Comparison of ENCODE assay signal across 8 cellular contexts in genomic region chr7:26090927-26091519, GRCh38.
DNase-seq lines count a peak whose midpoint lies in the region; ATAC-seq and TF ChIP-seq lines count a peak whose summit lies in the region.

No MANE protein-coding gene starts in this region.

- CTCF ChIA-PET in OCI-LY7 (lab: Charles Lee; ENCODE audit: unreplicated experiment) = interaction anchor here (1.1 kb wide), 2 partner anchors 12 to 107 kb away, joined by 3 read pairs; no protein-coding TSS in a partner anchor

- peak; percentile 63 for TF ChIP-seq RAD21 in Ishikawa (IDR thresholded peaks at IDR 0.05; ENCODE audit: low read depth)

- peaks cover 15% of the 10 kb centered on the region for H3K4me1 ChIP-seq in OCI-LY7 (ENCODE audit: insufficient read depth, low read length, poor library complexity, severe bottlenecking)
- peaks cover 0 to 8% (median 0%) of the 10 kb centered on the region in 4 donors for H3K4me1 ChIP-seq in tibial nerve

- POLR2A ChIA-PET in OCI-LY7 (lab: Charles Lee) = interaction anchor here (0.6 to 2.2 kb wide), 14 partner anchors 13 to 398 kb away, joined by 3 to 11 read pairs (median 3); no protein-coding TSS in a partner anchor

- no peak for TF ChIP-seq POLR2A in tibial nerve (IDR thresholded peaks at IDR 0.05)

- H3K4me3 Mint-ChIP-seq in central memory CD8-positive, alpha-beta T cell = no peak overlapping the region

- H3K9me3 ChIP-seq in OCI-LY7 (ENCODE audit: low read length) (no peaks in the 10 kb centered on the region), tibial nerve (no peaks in the 10 kb centered on the region)

- DNase-seq in SKM-1 treated with dmso at 0.1 percent for 144 hours (lab: John Stamatoyannopoulos, UW; ENCODE audit: unreplicated experiment) = peak; percentile 57
- DNase-seq in SKM-1 (lab: John Stamatoyannopoulos, UW; ENCODE audit: unreplicated experiment) = no peak
- peak; percentile 76 for DNase-seq in OCI-LY7 (ENCODE audit: low spot score)
- no peak for DNase-seq in central memory CD8-positive, alpha-beta T cell (ENCODE audit: low spot score in 2 of 2)
- DNase-seq in left lobe of liver (ENCODE audit: low spot score) = no peak
- no peak for DNase-seq in tibial nerve (ENCODE audit: low spot score in 2 of 2)
- DNase-seq in 8988T = no peak

- H3K4me2 ChIP-seq in OCI-LY7 (ENCODE audit: low read length) = peak overlapping the region; percentile 30

- peaks cover 12% of the 10 kb centered on the region for H3K4me1 Mint-ChIP-seq in central memory CD8-positive, alpha-beta T cell

- H3K4me3 ChIP-seq in OCI-LY7 (ENCODE audit: low read depth, low read length, poor library complexity, severe bottlenecking) (peak overlapping the region; percentile 9), tibial nerve (no peak overlapping the region)

- WGBS in tibial nerve, 2 donors = 7% methylated on average over 6 of the region's 6 CpGs

- intact Hi-C loops in OCI-LY7 (cut with micrococcal nuclease; ENCODE audit: unreplicated experiment) = loop anchor here (1.0 to 10.0 kb wide), 6 partner anchors 62 to 414 kb away; partner anchors contain the start of genes NFE2L3 and SNX10

- ATAC-seq in central memory CD8-positive, alpha-beta T cell (replicated peaks; ENCODE audit: extremely low read depth, poor library complexity, severe bottlenecking) = peak; percentile 28
- peak; percentile 86 for ATAC-seq in left lobe of liver

- H3K27me3 ChIP-seq in tibial nerve = peaks cover 0 to 4% of the 10 kb centered on the region in 2 donors

- no peaks in the 10 kb centered on the region for H3K36me3 Mint-ChIP-seq in central memory CD8-positive, alpha-beta T cell (ENCODE audit: insufficient read depth)

- no TSS peak for BruUV-seq in OCI-LY7 (replicated peaks; lab: Mats Ljungman, UMichigan)

- H3K27ac ChIP-seq in OCI-LY7 (ENCODE audit: low read depth, low read length, poor library complexity, severe bottlenecking) (no peak overlapping the region), tibial nerve (no peak overlapping the region)

- no peaks in the 10 kb centered on the region for H3K9me2 ChIP-seq in OCI-LY7 (ENCODE audit: insufficient read depth, low read length)

- H3K36me3 ChIP-seq in OCI-LY7 (ENCODE audit: insufficient read depth, low read length) (no peaks in the 10 kb centered on the region), tibial nerve (no peaks in the 10 kb centered on the region)

- no peaks in the 10 kb centered on the region for H3K27me3 Mint-ChIP-seq in central memory CD8-positive, alpha-beta T cell

- no peaks in the 10 kb centered on the region for H4K20me1 ChIP-seq in OCI-LY7 (ENCODE audit: insufficient read depth, low read length)

- no peaks in the 10 kb centered on the region for H3K79me2 ChIP-seq in OCI-LY7 (ENCODE audit: insufficient read depth, low read depth, low read length)

- H3K9me3 Mint-ChIP-seq in central memory CD8-positive, alpha-beta T cell = no peaks in the 10 kb centered on the region

- H2AFZ ChIP-seq in OCI-LY7 (ENCODE audit: low read length) = peak overlapping the region; percentile 92

- TF ChIP-seq CTCF in OCI-LY7 (conservative IDR thresholded peaks at IDR 0.05; ENCODE audit: low read length) = peak; percentile 98
- TF ChIP-seq CTCF in tibial nerve (IDR thresholded peaks at IDR 0.05) = peak; percentile 45 to 75 (median 68)

- peak overlapping the region; percentile 36 for H3K27ac Mint-ChIP-seq in central memory CD8-positive, alpha-beta T cell (ENCODE audit: low read depth)

- TF ChIP-seq EP300 in Ishikawa (IDR thresholded peaks at IDR 0.05; ENCODE audit: borderline replicate concordance) = no peak
- no peak for TF ChIP-seq EP300 in tibial nerve (IDR thresholded peaks at IDR 0.05)

TF ChIP-seq in Ishikawa, 13 proteins besides CTCF, POLR2A, EP300 and RAD21:
- TF ChIP-seq ZBTB7A (IDR thresholded peaks at IDR 0.05; ENCODE audit: low read depth) (peak; percentile 55; the same call in 1 of the 2 replicates), NFIC (IDR thresholded peaks at IDR 0.05) (no peak), MAX (IDR thresholded peaks at IDR 0.05) (no peak)
TF ChIP-seq in Ishikawa: peak in this region for 1.

Comparison
In these comparisons a context has a peak if more than half of its experiments do, and no peak if none do; other contexts are left out.
1. DNase-seq: peak in SKM-1 treated with dmso at 0.1 percent for 144 hours (single experiment) and OCI-LY7 (single experiment); none in SKM-1 (single experiment), central memory CD8-positive, alpha-beta T cell (0 of 2), left lobe of liver (single experiment), tibial nerve (0 of 2) and 8988T (single experiment).